In the genomic region with DNA sequence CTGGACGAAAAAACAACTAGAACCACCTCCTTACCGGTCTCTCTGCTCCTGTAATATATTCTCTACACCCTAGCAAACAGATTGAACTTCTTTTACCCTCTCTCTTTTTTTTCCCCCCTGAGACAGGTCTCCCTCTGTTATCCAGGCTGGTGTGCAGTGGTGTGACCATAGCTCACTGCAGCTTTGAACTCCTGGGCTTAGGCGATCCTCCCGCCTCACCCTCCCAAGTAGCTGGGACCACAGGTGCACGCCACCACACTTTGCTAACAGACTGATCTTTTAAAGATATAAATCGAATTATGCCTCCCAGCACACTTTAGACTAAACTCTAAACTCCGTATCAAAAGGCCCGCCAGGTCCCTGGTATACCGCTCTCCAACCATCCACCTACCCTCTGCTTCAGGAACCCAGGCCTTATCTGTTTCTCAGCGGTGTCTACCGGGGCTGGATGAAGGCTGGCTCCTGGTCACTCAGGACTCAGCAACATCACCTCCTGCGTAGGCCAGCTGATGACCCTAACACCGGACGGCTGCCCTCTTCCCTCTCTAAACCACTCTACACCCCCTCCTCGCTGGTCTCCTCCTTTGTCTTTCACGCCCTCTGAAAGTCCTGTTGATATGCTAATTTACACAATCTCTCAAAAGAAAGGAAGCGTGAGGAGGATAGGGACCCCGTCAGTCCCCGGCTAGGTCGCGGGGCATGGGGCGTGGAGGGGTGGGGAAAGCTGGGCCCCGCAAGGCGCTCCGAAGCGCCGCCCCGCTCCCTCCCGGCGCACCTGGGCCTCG, we compare ENCODE assay signal across 6 cellular contexts. TPM values are rescaled to one million over a fixed set of nuclear protein-coding genes. Genes with fewer than 3 reads are reported as not detected.
DNase-seq lines count a peak whose midpoint lies in the region; ATAC-seq and TF ChIP-seq lines count a peak whose summit lies in the region.

No MANE protein-coding gene starts in this region.

- peaks cover 49% of the 10 kb centered on the region for H3K36me3 Mint-ChIP-seq in GM23338 (ENCODE audit: low read depth)
- H3K36me3 Mint-ChIP-seq in activated CD8-positive, alpha-beta T cell treated with anti-CD3 and anti-CD28 coated beads for 36 hours (ENCODE audit: low read depth) = peaks cover 34% of the 10 kb centered on the region

- DNase-seq in GM23338 (ENCODE audit: low spot score) = peak; percentile 86
- peak; percentile 10 for DNase-seq in activated CD8-positive, alpha-beta T cell treated with anti-CD3 and anti-CD28 coated beads for 36 hours
- no peak for DNase-seq in right lobe of liver
- DNase-seq in activated effector memory CD4-positive, alpha-beta T cell treated with anti-CD3 and anti-CD28 coated beads, Interleukin-2, amount 50 U/mL, for 16 hours = no peak
- no peak for DNase-seq in NCI-H1436 treated with DMSO at 0.1 percent for 48 hours (lab: John Stamatoyannopoulos, UW)

- H3K79me2 ChIP-seq in GM23338 (replicated peaks; ENCODE audit: insufficient read depth) = peaks cover 36% of the 10 kb centered on the region

- peak overlapping the region; percentile 90 for H3K4me2 ChIP-seq in GM23338

- H3K9me2 ChIP-seq in GM23338 (ENCODE audit: insufficient read depth) = no peaks in the 10 kb centered on the region

- H3K4me1 ChIP-seq in GM23338 (ENCODE audit: insufficient read depth) = peaks cover 12% of the 10 kb centered on the region; the same call in 1 of the 2 replicates
- peaks cover 0 to 14% (median 6%) of the 10 kb centered on the region in 4 donors for H3K4me1 ChIP-seq in right lobe of liver

- H2AFZ ChIP-seq in GM23338 = no peak overlapping the region

- peaks cover 11% of the 10 kb centered on the region; the same call in 1 of the 2 replicates for H3F3A ChIP-seq in GM23338 (replicated peaks; ENCODE audit: low read depth)

- intact Hi-C loops in activated CD8-positive, alpha-beta T cell treated with anti-CD3 and anti-CD28 coated beads for 36 hours (cut with micrococcal nuclease) = no loop called here
- intact Hi-C loops in right lobe of liver (cut with DNase I) = no loop called here

- H3K36me3 ChIP-seq in GM23338 (ENCODE audit: insufficient read depth) (no peaks in the 10 kb centered on the region; the same call in 1 of the 2 replicates), right lobe of liver (peaks cover 0 to 29% (median 4%) of the 10 kb centered on the region in 4 donors)

- H3K27ac ChIP-seq in GM23338 (ENCODE audit: low read depth) (peak overlapping the region; percentile 64; the same call in 1 of the 2 replicates), right lobe of liver (peak overlapping the region; percentile 82 to 98 (median 92))

- peaks cover 8% of the 10 kb centered on the region for H3K27me3 ChIP-seq in GM23338 (ENCODE audit: insufficient read depth)
- no peaks in the 10 kb centered on the region for H3K27me3 ChIP-seq in right lobe of liver

- POLR2A ChIA-PET in activated CD8-positive, alpha-beta T cell treated with anti-CD3 and anti-CD28 coated beads for 36 hours (lab: Charles Lee) = interaction anchor here (0.7 to 8.9 kb wide), 7 partner anchors 9 to 37 kb away, joined by 3 to 109 read pairs (median 4); a partner anchor contains a TSS

- CTCF ChIA-PET in activated CD8-positive, alpha-beta T cell treated with anti-CD3 and anti-CD28 coated beads for 36 hours (lab: Charles Lee) = interaction anchor here (0.9 to 1.7 kb wide), 3 partner anchors 11 to 267 kb away, joined by 3 to 5 read pairs (median 3); no protein-coding TSS in a partner anchor

- peak overlapping the region; percentile 91 for H3K4me3 Mint-ChIP-seq in GM23338
- H3K4me3 Mint-ChIP-seq in activated CD8-positive, alpha-beta T cell treated with anti-CD3 and anti-CD28 coated beads for 36 hours = peak overlapping the region; percentile 77

- H3K4me3 ChIP-seq in GM23338 (peak overlapping the region; percentile 77), right lobe of liver (peak overlapping the region; percentile 78 to 86 (median 85))

- TF ChIP-seq CTCF in GM23338 (conservative IDR thresholded peaks at IDR 0.05; ENCODE audit: low read depth in 2 of 2) (no peak), right lobe of liver (IDR thresholded peaks at IDR 0.05) (no peak)
- TF ChIP-seq CTCF in activated CD8-positive, alpha-beta T cell treated with anti-CD3 and anti-CD28 coated beads for 36 hours (IDR thresholded peaks at IDR 0.05) = no peak

- peaks cover 51% of the 10 kb centered on the region for H4K20me1 ChIP-seq in GM23338 (replicated peaks; ENCODE audit: insufficient read depth)

- H3K27ac Mint-ChIP-seq in GM23338 = peak overlapping the region; percentile 82
- peak overlapping the region; percentile 91 for H3K27ac Mint-ChIP-seq in activated CD8-positive, alpha-beta T cell treated with anti-CD3 and anti-CD28 coated beads for 36 hours

- H3K4me1 Mint-ChIP-seq in GM23338 = peaks cover 17% of the 10 kb centered on the region
- peaks cover 39% of the 10 kb centered on the region for H3K4me1 Mint-ChIP-seq in activated CD8-positive, alpha-beta T cell treated with anti-CD3 and anti-CD28 coated beads for 36 hours (ENCODE audit: low read depth)

- WGBS in right lobe of liver (ENCODE audit: insufficient coverage, low coverage, low lambda C conversion rate, missing lambda C conversion rate) = 19% methylated on average over 26 of the region's 31 CpGs

- H3K9me3 Mint-ChIP-seq in GM23338 = no peaks in the 10 kb centered on the region; the same call in 2 of the 3 replicates
- H3K9me3 Mint-ChIP-seq in activated CD8-positive, alpha-beta T cell treated with anti-CD3 and anti-CD28 coated beads for 36 hours = no peaks in the 10 kb centered on the region

- ATAC-seq in GM23338 (peak; percentile 77), right lobe of liver (peak; percentile 10 to 31 (median 18)), HG02763 (IDR thresholded peaks at IDR 0.05; ENCODE audit: unreplicated experiment) (no peak)
- no peak for ATAC-seq in activated CD8-positive, alpha-beta T cell treated with anti-CD3 and anti-CD28 coated beads for 36 hours

- H3K27me3 Mint-ChIP-seq in GM23338 (ENCODE audit: insufficient read depth, low read depth, poor library complexity) = peaks cover 15% of the 10 kb centered on the region
- no peaks in the 10 kb centered on the region for H3K27me3 Mint-ChIP-seq in activated CD8-positive, alpha-beta T cell treated with anti-CD3 and anti-CD28 coated beads for 36 hours

- H3K9me3 ChIP-seq in right lobe of liver = no peaks in the 10 kb centered on the region

- TF ChIP-seq POLR2A in right lobe of liver (IDR thresholded peaks at IDR 0.05) = no peak

TF ChIP-seq in GM23338, 12 proteins besides CTCF, POLR2A, EP300 and RAD21 (continues in another document):
- TF ChIP-seq ZNF114 (CRISPR knock-in tag; IDR thresholded peaks at IDR 0.05) (no peak), NANOG (IDR thresholded peaks at IDR 0.05; ENCODE audit: borderline replicate concordance) (no peak), EZH2phosphoT487 (IDR thresholded peaks at IDR 0.05; ENCODE audit: unreplicated experiment) (no peak)

RNA-seq across cellular contexts. Expression of a gene that starts 0.7 kb away (rescaled TPM):
- total RNA-seq in GM23338 (2014; rRNA removed; shearing (Covaris generic)) = 24.5 and 40.2 TPM in 2 replicates
- polyA plus RNA-seq in GM23338 (2016; fragmentation: Nextera tagmentation; extraction: Ambion mirVana) = 37.4 and 38.3 TPM in 2 replicates
- 10 to 100 TPM; 26.9 to 29.8 TPM for total RNA-seq in activated CD8-positive, alpha-beta T cell treated with anti-CD3 and anti-CD28 coated beads for 36 hours
- 10 to 100 TPM in 5 of 6 experiments, 1 to 10 TPM in 1; 9.8 to 15.7 (median 12.5) TPM for total RNA-seq in right lobe of liver

RNA-seq across cellular contexts. Expression of a gene that starts 14.4 kb away (rescaled TPM):
- 15.2 and 15.5 TPM in 2 replicates for total RNA-seq in GM23338 (2014; rRNA removed; shearing (Covaris generic))
- 53.5 and 56.1 TPM in 2 replicates for polyA plus RNA-seq in GM23338 (2016; fragmentation: Nextera tagmentation; extraction: Ambion mirVana)
- 10 to 100 TPM; 39.8 to 40.9 TPM for total RNA-seq in activated CD8-positive, alpha-beta T cell treated with anti-CD3 and anti-CD28 coated beads for 36 hours
- total RNA-seq in right lobe of liver = 10 to 100 TPM; 23.6 to 38.8 (median 27.8) TPM

RNA-seq across cellular contexts. Expression of a gene that starts 15.3 kb away (rescaled TPM):
- total RNA-seq in GM23338 (2014; rRNA removed; shearing (Covaris generic)) = 55.5 and 58.3 TPM in 2 replicates
- 9.4 and 10.0 TPM in 2 replicates for polyA plus RNA-seq in GM23338 (2016; fragmentation: Nextera tagmentation; extraction: Ambion mirVana)
- total RNA-seq in activated CD8-positive, alpha-beta T cell treated with anti-CD3 and anti-CD28 coated beads for 36 hours = 10 to 100 TPM; 29.7 to 30.5 TPM
- total RNA-seq in right lobe of liver = 10 to 100 TPM; 14.6 to 25.0 (median 17.8) TPM

RNA-seq across cellular contexts. Expression of a gene that starts 32.2 kb away (rescaled TPM):
- total RNA-seq in GM23338 (2014; rRNA removed; shearing (Covaris generic)) = 53.5 and 54.1 TPM in 2 replicates
- 80.3 and 93.8 TPM in 2 replicates for polyA plus RNA-seq in GM23338 (2016; fragmentation: Nextera tagmentation; extraction: Ambion mirVana)
- 10 to 100 TPM; 65.0 to 78.0 TPM for total RNA-seq in activated CD8-positive, alpha-beta T cell treated with anti-CD3 and anti-CD28 coated beads for 36 hours
- total RNA-seq in right lobe of liver = 10 to 100 TPM; 26.8 to 43.7 (median 32.1) TPM

RNA-seq across cellular contexts. Expression of a gene that starts 32.9 kb away (rescaled TPM):
- 23.8 and 29.0 TPM in 2 replicates for total RNA-seq in GM23338 (2014; rRNA removed; shearing (Covaris generic))
- polyA plus RNA-seq in GM23338 (2016; fragmentation: Nextera tagmentation; extraction: Ambion mirVana) = 30.3 and 30.4 TPM in 2 replicates
- 100 to 1,000 TPM; 109 to 111 TPM for total RNA-seq in activated CD8-positive, alpha-beta T cell treated with anti-CD3 and anti-CD28 coated beads for 36 hours
- total RNA-seq in right lobe of liver = 1 to 10 TPM in 2 of 6 experiments, under 1 TPM in 3, not detected in 1; 0.39 to 4.2 (median 0.56) TPM

Comparison
In these comparisons a context has a peak if more than half of its experiments do, and no peak if none do; other contexts are left out.
1. ATAC-seq: peak in GM23338 (single experiment) and right lobe of liver (4 of 4); none in activated CD8-positive, alpha-beta T cell treated with anti-CD3 and anti-CD28 coated beads for 36 hours (single experiment) and HG02763 (single experiment).
2. DNase-seq: peak in GM23338 (single experiment) and activated CD8-positive, alpha-beta T cell treated with anti-CD3 and anti-CD28 coated beads for 36 hours (single experiment); none in right lobe of liver (0 of 3), activated effector memory CD4-positive, alpha-beta T cell treated with anti-CD3 and anti-CD28 coated beads, Interleukin-2, amount 50 U/mL, for 16 hours (single experiment) and NCI-H1436 treated with DMSO at 0.1 percent for 48 hours (single experiment).